In the genomic region with DNA sequence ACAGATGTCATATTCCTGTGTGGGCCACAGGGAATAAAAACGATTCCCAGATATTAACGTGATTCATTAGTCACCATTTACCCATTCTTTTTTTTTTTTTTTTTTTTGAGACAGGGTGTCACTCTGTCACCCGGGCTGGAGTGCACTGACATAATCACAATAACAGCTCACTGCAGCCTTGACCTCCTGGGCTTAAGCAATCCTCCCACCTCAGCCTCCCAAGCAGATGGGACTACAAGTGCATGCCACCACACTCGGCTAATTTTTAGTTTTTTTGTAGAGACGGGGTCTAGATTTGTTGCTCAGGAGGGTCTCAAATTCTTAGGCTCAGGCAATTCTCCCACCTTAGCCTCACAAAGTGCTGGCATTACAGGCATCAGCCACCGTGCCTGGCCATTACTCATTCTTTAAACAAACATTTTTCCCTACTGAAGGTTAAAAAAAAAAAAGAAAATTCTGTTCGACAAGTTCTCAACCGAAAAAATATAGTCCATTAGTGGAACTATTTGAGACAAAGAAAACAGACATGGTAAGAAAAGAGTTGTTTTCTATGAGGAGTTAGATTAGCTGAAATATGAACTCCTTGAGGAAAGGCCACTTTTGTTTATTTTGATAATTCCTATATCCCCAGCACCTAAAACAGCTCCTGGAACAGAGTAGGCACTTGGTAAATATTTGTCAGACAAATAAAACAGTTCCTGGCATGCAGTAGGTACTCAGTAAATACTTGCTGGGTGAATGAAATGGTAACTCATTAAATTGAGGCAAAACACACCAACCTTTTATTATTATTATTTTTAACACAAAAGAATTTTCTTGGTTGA, we compare ENCODE assay signal across 21 cellular contexts.
"Had no signal": no experiment of that assay in that cellular context is flagged by ENCODE, and none has a peak within 500 bp of the region (broad histone marks: within the 10 kb centered on the region; RNA-seq: fewer than 3 reads in every experiment).

No MANE protein-coding gene starts in this region.

- H3K27ac Mint-ChIP-seq: activated naive CD4-positive, alpha-beta T cell treated with anti-CD3 and anti-CD28 coated beads, Interleukin-2, amount 10 ng/mL, durations not matched to agents 7 days and 5 days; mesothelial cell of epicardium had no signal

- DNase-seq: activated CD4-positive, alpha-beta T cell treated with anti-CD3 and anti-CD28 coated beads, Interleukin-2, amount 50 U/mL, for 4 hours; activated naive CD4-positive, alpha-beta T cell treated with anti-CD3 and anti-CD28 coated beads, Interleukin-2, amount 10 ng/mL, durations not matched to agents 7 days and 5 days; activated T-cell treated with anti-CD3 and anti-CD28 coated beads, Interleukin-2, amount 50 U/mL, for 24 hours; central memory CD4-positive, alpha-beta T cell; cortex of kidney; effector CD8-positive, alpha-beta T cell; head of caudate nucleus; left cardiac atrium; lower lobe of right lung; psoas muscle; right lobe of liver; stimulated activated CD4-positive, alpha-beta T cell treated with anti-CD3 and anti-CD28 coated beads, Interleukin-4, amount 100 ng/mL, for 4 hours; stimulated activated CD8-positive, alpha-beta memory T cell treated with anti-CD3 and anti-CD28 coated beads, Interleukin-4, amount 100 ng/mL, for 48 hours; stimulated activated naive CD8-positive, alpha-beta T cell treated with anti-CD3 and anti-CD28 coated beads, Interleukin-15, Interleukin-2, amounts not matched to agents 100 U/mL and 50 U/mL, for 24 hours; T-helper 1 cell; T1000; trophoblast cell had no signal

- H3K27ac ChIP-seq: body of pancreas, lower lobe of right lung, psoas muscle, right lobe of liver had no signal

- H3K9me3 Mint-ChIP-seq: activated naive CD4-positive, alpha-beta T cell treated with anti-CD3 and anti-CD28 coated beads, Interleukin-2, amount 10 ng/mL, durations not matched to agents 7 days and 5 days; activated T-cell treated with anti-CD3 and anti-CD28 coated beads, Interleukin-2, amount 50 U/mL, for 24 hours had no signal

- H3K4me3 ChIP-seq: body of pancreas, lower lobe of right lung, psoas muscle, right lobe of liver, smooth muscle cell had no signal

- H3K27me3 ChIP-seq: body of pancreas, right lobe of liver had no signal

- H3K4me1 Mint-ChIP-seq: mesothelial cell of epicardium had no signal

- ATAC-seq: activated CD4-positive, CD25-positive, alpha-beta regulatory T cell treated with anti-CD3 and anti-CD28 coated beads, Interleukin-2, amount 50 U/mL, for 24 hours; body of pancreas; left cardiac atrium; lower lobe of right lung; psoas muscle; stimulated activated naive CD8-positive, alpha-beta T cell treated with anti-CD3 and anti-CD28 coated beads, Interleukin-15, Interleukin-2, amounts not matched to agents 100 U/mL and 50 U/mL, for 24 hours had no signal

- H3K4me1 ChIP-seq: lower lobe of right lung, psoas muscle, right lobe of liver had no signal

- H3K4me2 ChIP-seq: smooth muscle cell had no signal

- H3K9me3 ChIP-seq: body of pancreas, lower lobe of right lung, psoas muscle, right lobe of liver had no signal

- H3K4me3 Mint-ChIP-seq: activated naive CD4-positive, alpha-beta T cell treated with anti-CD3 and anti-CD28 coated beads, Interleukin-2, amount 10 ng/mL, durations not matched to agents 7 days and 5 days; activated T-cell treated with anti-CD3 and anti-CD28 coated beads, Interleukin-2, amount 50 U/mL, for 24 hours; mesothelial cell of epicardium had no signal

- H3K27me3 Mint-ChIP-seq: activated naive CD4-positive, alpha-beta T cell treated with anti-CD3 and anti-CD28 coated beads, Interleukin-2, amount 10 ng/mL, durations not matched to agents 7 days and 5 days; activated T-cell treated with anti-CD3 and anti-CD28 coated beads, Interleukin-2, amount 50 U/mL, for 24 hours had no signal
